ENCODE assay signal across 10 cellular contexts in genomic region chr3:193590088-193590856, GRCh38. TPM values are rescaled to one million over a fixed set of nuclear protein-coding genes. Genes with fewer than 3 reads are reported as not detected.
DNase-seq lines count a peak whose midpoint lies in the region; ATAC-seq and TF ChIP-seq lines count a peak whose summit lies in the region.
"Had no signal": no experiment of that assay in that cellular context is flagged by ENCODE, and none has a peak within 500 bp of the region (broad histone marks: within the 10 kb centered on the region; RNA-seq: fewer than 3 reads in every experiment).

No MANE protein-coding gene starts in this region.

- H3K36me3 ChIP-seq in smooth muscle cell (ENCODE audit: low read depth): no peaks in the 10 kb centered on the region

- H4K20me1 ChIP-seq in smooth muscle cell (ENCODE audit: low read depth): peaks cover 11% of the 10 kb centered on the region

- H3K4me1 Mint-ChIP-seq in HFFc6 (ENCODE audit: low read depth): peaks cover 28% of the 10 kb centered on the region
- peaks cover 25% of the 10 kb centered on the region for H3K4me1 Mint-ChIP-seq in T-helper 17 cell

- H3K9me3 Mint-ChIP-seq in HFFc6: no peaks in the 10 kb centered on the region

- H3K36me3 Mint-ChIP-seq in HFFc6 (ENCODE audit: low read depth): peaks cover 6% of the 10 kb centered on the region
- peaks cover 4% of the 10 kb centered on the region for H3K36me3 Mint-ChIP-seq in T-helper 17 cell (ENCODE audit: low read depth)

- TF ChIP-seq CTCF in HFFc6 (IDR thresholded peaks at IDR 0.05) (no peak), smooth muscle cell (IDR thresholded peaks at IDR 0.05; ENCODE audit: borderline replicate concordance, insufficient read depth, poor library complexity, severe bottlenecking) (no peak)

- peaks cover 3% of the 10 kb centered on the region; the same call in 1 of the 2 replicates for H3K27me3 Mint-ChIP-seq in HFFc6 (ENCODE audit: insufficient read depth)
- H3K27me3 Mint-ChIP-seq in T-helper 17 cell: no peaks in the 10 kb centered on the region

- peaks cover 14% of the 10 kb centered on the region for H3K4me1 ChIP-seq in smooth muscle cell (ENCODE audit: low read depth)

- peak overlapping the region; percentile 59 for H3K4me2 ChIP-seq in smooth muscle cell

- no peaks in the 10 kb centered on the region for H3K27me3 ChIP-seq in smooth muscle cell (ENCODE audit: low read depth)

- no peaks in the 10 kb centered on the region for H3F3A ChIP-seq in smooth muscle cell (ENCODE audit: low read depth)

- H3K79me2 ChIP-seq in smooth muscle cell (ENCODE audit: low read depth): peaks cover 21% of the 10 kb centered on the region

- H3K27ac ChIP-seq in epithelial cell of prostate: peak overlapping the region; percentile 78
- peak overlapping the region; percentile 80 for H3K27ac ChIP-seq in smooth muscle cell (ENCODE audit: low read depth)

- 76% methylated on average over 6 of the region's 6 CpGs for WGBS in smooth muscle cell (ENCODE audit: low lambda C conversion rate)

- H3K27ac Mint-ChIP-seq in HFFc6 (no peak overlapping the region; the same call in 1 of the 2 replicates), T-helper 17 cell (no peak overlapping the region)

- H3K4me3 ChIP-seq in smooth muscle cell: no peak overlapping the region

- H3K4me3 Mint-ChIP-seq in HFFc6 (peak overlapping the region; percentile 4; the same call in 1 of the 2 replicates), T-helper 17 cell (no peak overlapping the region)

- no peak for ATAC-seq in T-helper 17 cell
- ATAC-seq in HG02588 (IDR thresholded peaks at IDR 0.05; ENCODE audit: unreplicated experiment): no peak

- H3K9ac ChIP-seq in smooth muscle cell (ENCODE audit: low read depth): peak overlapping the region; percentile 40

- DNase-seq in HFFc6 (peak; percentile 25), RPMI7951 (ENCODE audit: low read depth) (peak; percentile 80), epithelial cell of prostate (ENCODE audit: low read depth, low spot score) (peak; percentile 71), smooth muscle cell (lab: John Stamatoyannopoulos, UW; ENCODE audit: unreplicated experiment) (no peak), GOT3 (lab: John Stamatoyannopoulos, UW) (no peak), T-helper 17 cell (no peak)
- DNase-seq: NCI-H510A; stimulated activated CD4-positive, alpha-beta T cell treated with anti-CD3 and anti-CD28 coated beads, Interleukin-2, amount 100 ng/mL, for 24 hours had no signal

- H2AFZ ChIP-seq in smooth muscle cell (ENCODE audit: low read depth): no peak overlapping the region

- H3K9me3 ChIP-seq in smooth muscle cell (replicated peaks; ENCODE audit: low read depth) (no peaks in the 10 kb centered on the region), T-helper 17 cell (ENCODE audit: control insufficient read depth, low read length, poor library complexity, severe bottlenecking) (no peaks in the 10 kb centered on the region)

RNA-seq across cellular contexts. Expression of gene OPA1, which starts 2.7 kb away (rescaled TPM):
- 10 to 100 TPM; 55.7 to 69.0 (median 64.9) TPM for total RNA-seq in HFFc6 (2021; fragmentation: NEBNext Ultra II Directional; extraction: Animal tissue kit (Norgen Biotek cat#: 25700))
- 62.2 and 68.7 TPM in 2 replicates for total RNA-seq in RPMI7951 (2014; rRNA removed; shearing (Covaris generic))
- total RNA-seq in smooth muscle cell (56.0 and 103 TPM in 2 replicates), T-helper 17 cell (10 to 100 TPM; 49.3 to 58.9 TPM)
- 19.2 and 23.8 TPM in 2 replicates for polyA plus RNA-seq in smooth muscle cell

RNA-seq across cellular contexts. Expression of gene ATP13A4, which starts 35.6 kb away (rescaled TPM):
- not detected for total RNA-seq in HFFc6 (2021; fragmentation: NEBNext Ultra II Directional; extraction: Animal tissue kit (Norgen Biotek cat#: 25700))
- not detected in 2 replicates for total RNA-seq in RPMI7951 (2014; rRNA removed; shearing (Covaris generic))
- 0.27 and 2.4 TPM in 2 replicates for total RNA-seq in smooth muscle cell
- polyA plus RNA-seq in smooth muscle cell: 0.46 and 0.50 TPM in 2 replicates
- 1 to 10 TPM; 1.2 to 3.5 TPM for total RNA-seq in T-helper 17 cell
- total RNA-seq: dermis microvascular lymphatic vessel endothelial cell had no signal

Comparison
In these comparisons a context has a peak if more than half of its experiments do, and no peak if none do; other contexts are left out.
1. DNase-seq: peak in HFFc6 (single experiment), RPMI7951 (single experiment) and epithelial cell of prostate (single experiment); none in smooth muscle cell (single experiment), GOT3 (single experiment) and T-helper 17 cell (0 of 3).